In genomic region chr5:14449052-14449661, GRCh38 we compare ENCODE assay signal across 7 cellular contexts.
DNase-seq lines count a peak whose midpoint lies in the region; ATAC-seq and TF ChIP-seq lines count a peak whose summit lies in the region.

No MANE protein-coding gene starts in this region.

- CTCF ChIA-PET in mammary epithelial cell (lab: Charles Lee; ENCODE audit: low non-redundant PET), result no interaction called here

- no peak overlapping the region for H3K4me2 ChIP-seq in mammary epithelial cell (ENCODE audit: insufficient read depth, low read depth, low read length)

- TF ChIP-seq CTCF in mammary epithelial cell (conservative IDR thresholded peaks at IDR 0.05 in 1 of 2, IDR thresholded peaks at IDR 0.05 in 1 of 2; ENCODE audit: extremely low read depth in 1 of 2, insufficient read depth in 1 of 2, low read depth in 1 of 2, low read length in 2 of 2) (no peak), left lung (IDR thresholded peaks at IDR 0.05) (no peak), tibial nerve (IDR thresholded peaks at IDR 0.05) (no peak)

- dilution Hi-C loops in mammary epithelial cell (cut with HindIII; ENCODE audit: low sequenced_read_pairs), result no loop called here

- peaks cover 17% of the 10 kb centered on the region for H3K4me1 ChIP-seq in mammary epithelial cell (ENCODE audit: insufficient read depth, low read length)
- H3K4me1 ChIP-seq in left lung, result peaks cover 10 to 28% of the 10 kb centered on the region in 2 donors
- H3K4me1 ChIP-seq in tibial nerve, result peaks cover 0 to 88% (median 50%) of the 10 kb centered on the region in 4 donors

- no peak overlapping the region for H3K9ac ChIP-seq in mammary epithelial cell (ENCODE audit: insufficient read depth, low read length)

- H3K27ac ChIP-seq in mammary epithelial cell (ENCODE audit: insufficient read depth, low read depth, low read length) (no peak overlapping the region), left lung (peak overlapping the region in 1 of 2 donors; percentile 64), tibial nerve (peak overlapping the region; percentile 65 to 96 (median 80))

- H3K9me3 ChIP-seq in mammary epithelial cell (replicated peaks; ENCODE audit: insufficient read depth, low read length), result no peaks in the 10 kb centered on the region
- H3K9me3 ChIP-seq in left lung, result no peaks in the 10 kb centered on the region
- H3K9me3 ChIP-seq in tibial nerve, result no peaks in the 10 kb centered on the region

- intact Hi-C loops in mammary epithelial cell (cut with micrococcal nuclease), result no loop called here
- intact Hi-C loops in left lung (cut with DNase I), result no loop called here

- no peak overlapping the region for H2AFZ ChIP-seq in mammary epithelial cell (ENCODE audit: low read depth, low read length)

- no peak for TF ChIP-seq POLR2A in tibial nerve (IDR thresholded peaks at IDR 0.05)

- H3K4me3 ChIP-seq in mammary epithelial cell (replicated peaks in 1 of 3; ENCODE audit: insufficient read depth in 1 of 3, low read depth in 2 of 3, low read length in 3 of 3) (no peak overlapping the region), left lung (no peak overlapping the region), tibial nerve (no peak overlapping the region)

- in situ Hi-C loops in mammary epithelial cell (cut with MboI; ENCODE audit: low sequenced_read_pairs in 2 of 2), result no loop called here

- BruUV-seq in mammary epithelial cell (replicated peaks; lab: Mats Ljungman, UMichigan), result no TSS peak

- H3K79me2 ChIP-seq in mammary epithelial cell (ENCODE audit: insufficient read depth, low read length), result peaks cover 63% of the 10 kb centered on the region

- no peak for TF ChIP-seq EP300 in tibial nerve (IDR thresholded peaks at IDR 0.05)

- WGBS in mammary epithelial cell (ENCODE audit: low coverage, missing lambda C conversion rate), result 93% methylated on average over 16 of the region's 16 CpGs
- 37 to 54% methylated on average over 16 of the region's 16 CpGs for WGBS in tibial nerve, 2 donors

- peak; percentile 46 for ATAC-seq in left lung
- no peak for ATAC-seq in GM19463 (IDR thresholded peaks at IDR 0.05; ENCODE audit: unreplicated experiment)

- H4K20me1 ChIP-seq in mammary epithelial cell (ENCODE audit: insufficient read depth, low read length), result no peaks in the 10 kb centered on the region

- peak; percentile 38 for DNase-seq in LoVo (ENCODE audit: low spot score)
- peak; percentile 7 for DNase-seq in mammary epithelial cell
- DNase-seq in left lung, result no peak
- DNase-seq in tibial nerve (ENCODE audit: low spot score in 2 of 2), result no peak
- no peak for DNase-seq in stimulated activated naive CD4-positive, alpha-beta T cell (lab: John Stamatoyannopoulos, UW)
- no peak for DNase-seq in amygdala (lab: John Stamatoyannopoulos, UW)

- peaks cover 10% of the 10 kb centered on the region for H3K36me3 ChIP-seq in mammary epithelial cell (ENCODE audit: insufficient read depth, low read length)
- H3K36me3 ChIP-seq in left lung, result no peaks in the 10 kb centered on the region
- H3K36me3 ChIP-seq in tibial nerve, result no peaks in the 10 kb centered on the region

- H3K27me3 ChIP-seq in mammary epithelial cell (ENCODE audit: insufficient read depth, low read length) (no peaks in the 10 kb centered on the region), left lung (no peaks in the 10 kb centered on the region), tibial nerve (no peaks in the 10 kb centered on the region)

Comparison
In these comparisons a context has a peak if more than half of its experiments do, and no peak if none do; other contexts are left out.
1. DNase-seq: peak in LoVo (single experiment) and mammary epithelial cell (single experiment); none in left lung (0 of 2), tibial nerve (0 of 2), stimulated activated naive CD4-positive, alpha-beta T cell (0 of 6) and amygdala (0 of 56).